19 cellular contexts compared by ENCODE assay signal in genomic region chr3:32111560-32111959, GRCh38. TPM values are rescaled to one million over a fixed set of nuclear protein-coding genes. Genes with fewer than 3 reads are reported as not detected.
A peak's percentile ranks its signal among the peaks of the same experiment; 100 is the strongest.
DNase-seq lines count a peak whose midpoint lies in the region; ATAC-seq and TF ChIP-seq lines count a peak whose summit lies in the region.
"Had no signal": no experiment of that assay in that cellular context is flagged by ENCODE, and none has a peak within 500 bp of the region (broad histone marks: within the 10 kb centered on the region; RNA-seq: fewer than 3 reads in every experiment).

No MANE protein-coding gene starts in this region.

- H3K27ac Mint-ChIP-seq in activated T-cell treated with anti-CD3 and anti-CD28 coated beads, Interleukin-2, amount 50 U/mL, for 72 hours: peak overlapping the region; percentile 47
- no peak overlapping the region for H3K27ac Mint-ChIP-seq in activated CD8-positive, alpha-beta memory T cell treated with anti-CD3 and anti-CD28 coated beads, Interleukin-2, amount 10 ng/mL, durations not matched to agents 7 days and 5 days
- H3K27ac Mint-ChIP-seq: B cell, IgD-negative memory B cell had no signal

- TF ChIP-seq CTCF in DND-41 (IDR thresholded peaks at IDR 0.05; ENCODE audit: borderline replicate concordance, extremely low read depth, low read length, poor library complexity, severe bottlenecking) (no peak), heart left ventricle (IDR thresholded peaks at IDR 0.05) (no peak), gastrocnemius medialis (IDR thresholded peaks at IDR 0.05 in 4 of 5, conservative IDR thresholded peaks at IDR 0.05 in 1 of 5) (no peak)

- 56 to 62% (median 57%) methylated on average over 2 of the region's 2 CpGs for WGBS in heart left ventricle, 4 donors

- no peak for DNase-seq in activated T-cell treated with anti-CD3 and anti-CD28 coated beads, Interleukin-2, amount 50 U/mL, for 72 hours
- DNase-seq in activated T-cell treated with anti-CD3 and anti-CD28 coated beads, Interleukin-2, amount 50 U/mL, for 4 hours: no peak
- DNase-seq in DND-41: no peak
- DNase-seq in heart left ventricle: peak in 2 of 5 donors; percentile 44 to 54
- DNase-seq in gastrocnemius medialis: no peak
- DNase-seq in KBM-7: no peak
- no peak for DNase-seq in iPS-NIHi11 (ENCODE audit: low spot score)
- no peak for DNase-seq in activated CD8-positive, alpha-beta memory T cell treated with anti-CD3 and anti-CD28 coated beads, Interleukin-2, amount 10 ng/mL, durations not matched to agents 7 days and 5 days
- DNase-seq: Calu3, EL, GOT3, NCI-H1092 treated with DMSO at 0.1 percent for 48 hours, NCI-H510A treated with DMSO at 0.1 percent for 48 hours, NCI-H774, OCI-M1, SHP77 treated with DMSO at 0.1 percent for 48 hours had no signal

- in situ Hi-C loops in gastrocnemius medialis (cut with MboI; ENCODE audit: low sequenced_read_pairs in 4 of 4): loop anchor here in 1 of 4 donors (25.0 kb wide), 1 partner anchor 574 kb away; the partner anchor contains the start of gene STT3B
- in situ Hi-C loops in KBM-7 (cut with MboI; ENCODE audit: low pct_unique_long_range_greater_than_20kb, low sequenced_read_pairs): no loop called here

- peaks cover 6% of the 10 kb centered on the region; the same call in 1 of the 2 replicates for H4K20me1 ChIP-seq in DND-41 (ENCODE audit: insufficient read depth, low read length)

- no peak overlapping the region for H2AFZ ChIP-seq in DND-41 (ENCODE audit: low read depth, low read length)

- intact Hi-C loops in heart left ventricle (cut with DNase I) (loop anchor here in 1 of 10 donors (2.0 kb wide), 1 partner anchor 15 kb away; no protein-coding TSS in a partner anchor), gastrocnemius medialis (cut with DNase I; ENCODE audit: low total_unique reads) (no loop called here)

- peaks cover 82% of the 10 kb centered on the region for H3K4me1 ChIP-seq in DND-41 (ENCODE audit: insufficient read depth, low read length)
- peaks cover 6 to 73% (median 41%) of the 10 kb centered on the region in 12 donors for H3K4me1 ChIP-seq in heart left ventricle
- H3K4me1 ChIP-seq in gastrocnemius medialis: peaks cover 64 to 78% of the 10 kb centered on the region in 2 donors

- H3K4me2 ChIP-seq in DND-41 (ENCODE audit: insufficient read depth, low read length): no peak overlapping the region

- TF ChIP-seq POLR2A in heart left ventricle (IDR thresholded peaks at IDR 0.05) (no peak), gastrocnemius medialis (IDR thresholded peaks at IDR 0.05) (no peak)

- H3K9me3 Mint-ChIP-seq in activated T-cell treated with anti-CD3 and anti-CD28 coated beads, Interleukin-2, amount 50 U/mL, for 72 hours: peaks cover 0 to 3% of the 10 kb centered on the region in 2 donors
- no peaks in the 10 kb centered on the region for H3K9me3 Mint-ChIP-seq in activated T-cell treated with anti-CD3 and anti-CD28 coated beads, Interleukin-2, amount 50 U/mL, for 4 hours
- peaks cover 8% of the 10 kb centered on the region for H3K9me3 Mint-ChIP-seq in activated CD8-positive, alpha-beta memory T cell treated with anti-CD3 and anti-CD28 coated beads, Interleukin-2, amount 10 ng/mL, durations not matched to agents 7 days and 5 days (ENCODE audit: low read depth)

- H3K4me1 Mint-ChIP-seq in activated T-cell treated with anti-CD3 and anti-CD28 coated beads, Interleukin-2, amount 50 U/mL, for 72 hours (ENCODE audit: low read depth): peaks cover 70% of the 10 kb centered on the region
- peaks cover 60% of the 10 kb centered on the region for H3K4me1 Mint-ChIP-seq in activated T-cell treated with anti-CD3 and anti-CD28 coated beads, Interleukin-2, amount 50 U/mL, for 4 hours (ENCODE audit: low read depth)
- peaks cover 68% of the 10 kb centered on the region for H3K4me1 Mint-ChIP-seq in activated CD8-positive, alpha-beta memory T cell treated with anti-CD3 and anti-CD28 coated beads, Interleukin-2, amount 10 ng/mL, durations not matched to agents 7 days and 5 days

- CTCF ChIA-PET in activated CD8-positive, alpha-beta memory T cell treated with anti-CD3 and anti-CD28 coated beads, Interleukin-2, amount 10 ng/mL, durations not matched to agents 7 days and 5 days (lab: Charles Lee): no interaction called here

- H3K27ac ChIP-seq in DND-41 (ENCODE audit: low read length) (peak overlapping the region; percentile 56), heart left ventricle (peak overlapping the region in 10 of 12 donors; percentile 8 to 95 (median 86)), gastrocnemius medialis (peak overlapping the region; percentile 86 to 96 (median 94))

- H3K9ac ChIP-seq in DND-41 (ENCODE audit: low read depth, low read length): no peak overlapping the region

- H3K4me3 ChIP-seq in DND-41 (ENCODE audit: low read depth in 1 of 2, low read length in 2 of 2): no peak overlapping the region
- no peak overlapping the region for H3K4me3 ChIP-seq in heart left ventricle
- no peak overlapping the region for H3K4me3 ChIP-seq in gastrocnemius medialis

- H3K27me3 Mint-ChIP-seq in activated T-cell treated with anti-CD3 and anti-CD28 coated beads, Interleukin-2, amount 50 U/mL, for 72 hours (ENCODE audit: low read depth): no peaks in the 10 kb centered on the region
- no peaks in the 10 kb centered on the region for H3K27me3 Mint-ChIP-seq in activated T-cell treated with anti-CD3 and anti-CD28 coated beads, Interleukin-2, amount 50 U/mL, for 4 hours (ENCODE audit: low read depth)
- no peaks in the 10 kb centered on the region for H3K27me3 Mint-ChIP-seq in activated CD8-positive, alpha-beta memory T cell treated with anti-CD3 and anti-CD28 coated beads, Interleukin-2, amount 10 ng/mL, durations not matched to agents 7 days and 5 days
- H3K27me3 Mint-ChIP-seq: B cell, IgD-negative memory B cell had no signal

- no peaks in the 10 kb centered on the region for H3K36me3 ChIP-seq in DND-41 (ENCODE audit: insufficient read depth, low read length)
- no peaks in the 10 kb centered on the region for H3K36me3 ChIP-seq in heart left ventricle
- no peaks in the 10 kb centered on the region for H3K36me3 ChIP-seq in gastrocnemius medialis

- H3K4me3 Mint-ChIP-seq in activated T-cell treated with anti-CD3 and anti-CD28 coated beads, Interleukin-2, amount 50 U/mL, for 72 hours: no peak overlapping the region
- H3K4me3 Mint-ChIP-seq in activated T-cell treated with anti-CD3 and anti-CD28 coated beads, Interleukin-2, amount 50 U/mL, for 4 hours: no peak overlapping the region
- H3K4me3 Mint-ChIP-seq in activated CD8-positive, alpha-beta memory T cell treated with anti-CD3 and anti-CD28 coated beads, Interleukin-2, amount 10 ng/mL, durations not matched to agents 7 days and 5 days: no peak overlapping the region
- H3K4me3 Mint-ChIP-seq: B cell had no signal

- peaks cover 4% of the 10 kb centered on the region in 2 donors for H3K36me3 Mint-ChIP-seq in activated T-cell treated with anti-CD3 and anti-CD28 coated beads, Interleukin-2, amount 50 U/mL, for 72 hours (ENCODE audit: insufficient read depth in 2 of 2)
- H3K36me3 Mint-ChIP-seq in activated T-cell treated with anti-CD3 and anti-CD28 coated beads, Interleukin-2, amount 50 U/mL, for 4 hours (ENCODE audit: insufficient read depth): no peaks in the 10 kb centered on the region
- H3K36me3 Mint-ChIP-seq in activated CD8-positive, alpha-beta memory T cell treated with anti-CD3 and anti-CD28 coated beads, Interleukin-2, amount 10 ng/mL, durations not matched to agents 7 days and 5 days: peaks cover 30% of the 10 kb centered on the region

- H3K79me2 ChIP-seq in DND-41 (ENCODE audit: insufficient read depth, low read length): peaks cover 81% of the 10 kb centered on the region

- H3K27me3 ChIP-seq in DND-41 (ENCODE audit: insufficient read depth, low read length, poor library complexity) (no peaks in the 10 kb centered on the region), heart left ventricle (no peaks in the 10 kb centered on the region), gastrocnemius medialis (no peaks in the 10 kb centered on the region)

- no peak for ATAC-seq in activated T-cell treated with anti-CD3 and anti-CD28 coated beads, Interleukin-2, amount 50 U/mL, for 72 hours (replicated peaks in 1 of 2)
- ATAC-seq in activated T-cell treated with anti-CD3 and anti-CD28 coated beads, Interleukin-2, amount 50 U/mL, for 4 hours: no peak
- ATAC-seq in DND-41 (ENCODE audit: insufficient read depth, low read depth): no peak
- peak; percentile 6 to 62 (median 42) for ATAC-seq in heart left ventricle
- ATAC-seq in gastrocnemius medialis: no peak
- ATAC-seq in activated CD8-positive, alpha-beta memory T cell treated with anti-CD3 and anti-CD28 coated beads, Interleukin-2, amount 10 ng/mL, durations not matched to agents 7 days and 5 days: no peak
- ATAC-seq: HCT116 had no signal

- H3K9me3 ChIP-seq in DND-41 (ENCODE audit: insufficient read depth, low read length, severe bottlenecking) (peaks cover 4% of the 10 kb centered on the region), heart left ventricle (no peaks in the 10 kb centered on the region), gastrocnemius medialis (no peaks in the 10 kb centered on the region)

RNA-seq across cellular contexts. Expression of gene GPD1L, which starts 5.1 kb away (rescaled TPM):
- 10 to 100 TPM; 20.6 to 24.2 TPM for total RNA-seq in activated T-cell treated with anti-CD3 and anti-CD28 coated beads, Interleukin-2, amount 50 U/mL, for 72 hours
- 10 to 100 TPM; 13.3 to 13.8 (median 13.8) TPM for total RNA-seq in activated T-cell treated with anti-CD3 and anti-CD28 coated beads, Interleukin-2, amount 50 U/mL, for 4 hours
- total RNA-seq in heart left ventricle (100 to 1,000 TPM; 123 to 340 (median 173) TPM), gastrocnemius medialis (100 to 1,000 TPM in 1 of 4 donors, 10 to 100 TPM in 3; 80.8 to 168 (median 91.3) TPM)
- 100 to 1,000 TPM in 1 of 2 donors, 10 to 100 TPM in 1; 97.4 to 120 TPM for polyA plus RNA-seq in heart left ventricle
- 10 to 100 TPM; 20.7 to 26.8 TPM for total RNA-seq in activated CD8-positive, alpha-beta memory T cell treated with anti-CD3 and anti-CD28 coated beads, Interleukin-2, amount 10 ng/mL, durations not matched to agents 7 days and 5 days

Comparison
In these comparisons a context has a peak if more than half of its experiments do, and no peak if none do; other contexts are left out.
1. ATAC-seq: peak in heart left ventricle (4 of 4); none in activated T-cell treated with anti-CD3 and anti-CD28 coated beads, Interleukin-2, amount 50 U/mL, for 72 hours (0 of 2), activated T-cell treated with anti-CD3 and anti-CD28 coated beads, Interleukin-2, amount 50 U/mL, for 4 hours (0 of 2), DND-41 (single experiment), gastrocnemius medialis (0 of 2) and activated CD8-positive, alpha-beta memory T cell treated with anti-CD3 and anti-CD28 coated beads, Interleukin-2, amount 10 ng/mL, durations not matched to agents 7 days and 5 days (single experiment).
2. Peak in every context shown above with its lines, with median percentiles within 50 percentile points of each other: H3K27ac ChIP-seq.